1 cellular context compared by ENCODE assay signal in the genomic region with DNA sequence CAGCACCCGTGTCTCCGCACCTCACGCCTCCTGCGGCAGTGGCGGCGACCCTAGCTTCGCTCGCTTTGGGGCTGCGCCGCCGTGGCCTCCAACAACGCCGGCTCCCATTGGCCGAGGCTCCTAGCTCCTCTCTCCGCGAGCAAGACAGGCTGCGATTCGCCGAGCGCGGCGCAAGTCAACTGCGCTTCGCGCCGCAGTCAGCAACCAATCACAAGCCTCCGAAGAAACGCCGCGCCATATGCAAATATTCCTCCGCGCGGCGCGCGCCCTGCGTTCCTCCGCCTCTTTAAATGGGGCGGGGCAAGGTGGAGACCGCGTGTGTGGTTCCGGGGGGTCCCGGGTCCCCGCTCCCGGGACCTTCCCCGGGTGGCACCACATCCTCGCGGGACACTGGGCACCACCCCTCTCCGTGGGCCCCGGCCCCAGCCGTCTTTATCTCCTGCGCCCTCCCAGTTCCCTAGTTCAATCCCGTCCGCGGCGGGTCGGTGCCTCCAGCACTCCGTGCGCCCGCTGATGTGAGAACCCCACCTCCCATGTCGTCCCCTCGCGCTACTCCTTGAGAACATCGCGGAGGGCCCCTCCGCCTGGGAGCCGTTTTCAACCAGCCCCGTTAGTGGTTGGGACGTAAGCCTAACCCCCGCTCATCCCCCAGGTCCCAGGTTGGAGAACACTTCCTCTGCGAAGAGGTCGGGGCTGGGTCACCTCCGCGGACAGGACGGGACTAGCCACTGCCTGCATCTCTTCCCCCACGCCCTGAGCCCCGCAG.
TF ChIP-seq lines count a peak whose summit lies in the region.

A gene with protein sequence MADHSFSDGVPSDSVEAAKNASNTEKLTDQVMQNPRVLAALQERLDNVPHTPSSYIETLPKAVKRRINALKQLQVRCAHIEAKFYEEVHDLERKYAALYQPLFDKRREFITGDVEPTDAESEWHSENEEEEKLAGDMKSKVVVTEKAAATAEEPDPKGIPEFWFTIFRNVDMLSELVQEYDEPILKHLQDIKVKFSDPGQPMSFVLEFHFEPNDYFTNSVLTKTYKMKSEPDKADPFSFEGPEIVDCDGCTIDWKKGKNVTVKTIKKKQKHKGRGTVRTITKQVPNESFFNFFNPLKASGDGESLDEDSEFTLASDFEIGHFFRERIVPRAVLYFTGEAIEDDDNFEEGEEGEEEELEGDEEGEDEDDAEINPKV (minus strand): TSS at position 96 of the 766 bp plus-strand sequence. CDS start 13,109 bp downstream, outside the sequence.

TF ChIP-seq in neural cell, 6 proteins besides CTCF, POLR2A, EP300 and RAD21 (continued from another document):
- peak; percentile 99 for TF ChIP-seq MXI1 (conservative IDR thresholded peaks at IDR 0.05; ENCODE audit: poor library complexity, severe bottlenecking)
- TF ChIP-seq TAF1 (IDR thresholded peaks at IDR 0.05; ENCODE audit: low read depth), result peak; percentile 67
- peak; percentile 50 for TF ChIP-seq SMC3 (conservative IDR thresholded peaks at IDR 0.05; ENCODE audit: poor library complexity)
- peak; percentile 95 for TF ChIP-seq POLR2AphosphoS5 (IDR thresholded peaks at IDR 0.05)
